In genomic region chr7:99615989-99616358, GRCh38 we compare ENCODE assay signal across 8 cellular contexts. TPM values are rescaled to one million over a fixed set of nuclear protein-coding genes. Genes with fewer than 3 reads are reported as not detected.
DNase-seq lines count a peak whose midpoint lies in the region; ATAC-seq and TF ChIP-seq lines count a peak whose summit lies in the region.

No MANE protein-coding gene starts in this region.

- H3K4me3 Mint-ChIP-seq in activated CD4-positive, alpha-beta T cell treated with anti-CD3 and anti-CD28 coated beads, Interleukin-2, amount 10 ng/mL, durations not matched to agents 24 days and 14 days, result peak overlapping the region; percentile 96
- peak overlapping the region; percentile 92 for H3K4me3 Mint-ChIP-seq in activated T-helper 2 cell treated with anti-CD3 and anti-CD28 coated beads, Interferon-gamma antibody, Interleukin-2, Interleukin-4, amounts not matched to agents 10 μg/mL and 5 μg/mL and 100 μg/mL, durations not matched to agents 14 hours and 24 hours and 36 hours (ENCODE audit: low read depth)

- DNase-seq in activated CD4-positive, alpha-beta T cell treated with anti-CD3 and anti-CD28 coated beads, Interleukin-2, amount 10 ng/mL, durations not matched to agents 24 days and 14 days, result no peak
- DNase-seq in activated CD4-positive, alpha-beta T cell treated with anti-CD3 and anti-CD28 coated beads, Interleukin-2, amount 50 U/mL, for 1 hour, result no peak
- peak; percentile 7 for DNase-seq in activated T-helper 2 cell treated with anti-CD3 and anti-CD28 coated beads, Interferon-gamma antibody, Interleukin-2, Interleukin-4, amounts not matched to agents 10 μg/mL and 5 μg/mL and 100 μg/mL, durations not matched to agents 14 hours and 24 hours and 36 hours (ENCODE audit: low spot score)
- DNase-seq in kidney epithelial cell (ENCODE audit: low read depth), result no peak
- DNase-seq in activated effector memory CD4-positive, alpha-beta T cell treated with Interleukin-2 at 50 U/mL for 16 hours, result no peak

- H3K27ac ChIP-seq in subcutaneous abdominal adipose tissue (ENCODE audit: low read depth, low read length), result peak overlapping the region; percentile 71

- H3K4me1 ChIP-seq in subcutaneous abdominal adipose tissue (ENCODE audit: control insufficient read depth in 5 of 5, insufficient read depth in 5 of 5, low read length in 5 of 5), result peaks cover 0 to 21% (median 15%) of the 10 kb centered on the region in 5 donors

- H3K9me3 Mint-ChIP-seq in activated CD4-positive, alpha-beta T cell treated with anti-CD3 and anti-CD28 coated beads, Interleukin-2, amount 10 ng/mL, durations not matched to agents 24 days and 14 days, result peaks cover 5% of the 10 kb centered on the region
- no peaks in the 10 kb centered on the region for H3K9me3 Mint-ChIP-seq in activated T-helper 2 cell treated with anti-CD3 and anti-CD28 coated beads, Interferon-gamma antibody, Interleukin-2, Interleukin-4, amounts not matched to agents 10 μg/mL and 5 μg/mL and 100 μg/mL, durations not matched to agents 14 hours and 24 hours and 36 hours

- TF ChIP-seq CTCF in kidney epithelial cell (IDR thresholded peaks at IDR 0.05; ENCODE audit: insufficient read depth, low read length, poor library complexity, severe bottlenecking), result no peak

- H3K36me3 Mint-ChIP-seq in activated CD4-positive, alpha-beta T cell treated with anti-CD3 and anti-CD28 coated beads, Interleukin-2, amount 10 ng/mL, durations not matched to agents 24 days and 14 days (ENCODE audit: low read depth), result peaks cover 32% of the 10 kb centered on the region
- peaks cover 35% of the 10 kb centered on the region for H3K36me3 Mint-ChIP-seq in activated T-helper 2 cell treated with anti-CD3 and anti-CD28 coated beads, Interferon-gamma antibody, Interleukin-2, Interleukin-4, amounts not matched to agents 10 μg/mL and 5 μg/mL and 100 μg/mL, durations not matched to agents 14 hours and 24 hours and 36 hours (ENCODE audit: low read depth)

- no peaks in the 10 kb centered on the region for H3K9me3 ChIP-seq in subcutaneous abdominal adipose tissue (ENCODE audit: control insufficient read depth in 5 of 5, low read length in 5 of 5)

- no peak for ATAC-seq in HG03045 (IDR thresholded peaks at IDR 0.05; ENCODE audit: unreplicated experiment)
- no peak for ATAC-seq in HG03025 (IDR thresholded peaks at IDR 0.05; ENCODE audit: low FRiP score, unreplicated experiment)

- H3K36me3 ChIP-seq in kidney epithelial cell (ENCODE audit: control insufficient read depth, insufficient read depth, low read length) (peaks cover 2% of the 10 kb centered on the region), subcutaneous abdominal adipose tissue (ENCODE audit: control insufficient read depth in 5 of 5, insufficient read depth in 5 of 5, low read length in 5 of 5) (peaks cover 7 to 26% (median 25%) of the 10 kb centered on the region in 5 donors)

- peak overlapping the region; percentile 96 for H3K4me3 ChIP-seq in kidney epithelial cell (ENCODE audit: low read depth, low read length)
- peak overlapping the region; percentile 88 to 99 (median 99) for H3K4me3 ChIP-seq in subcutaneous abdominal adipose tissue (ENCODE audit: low read depth in 1 of 5, low read length in 5 of 5)

- no peaks in the 10 kb centered on the region for H3K27me3 ChIP-seq in kidney epithelial cell (ENCODE audit: control insufficient read depth, insufficient read depth, low read length)
- H3K27me3 ChIP-seq in subcutaneous abdominal adipose tissue (ENCODE audit: control insufficient read depth in 5 of 5, insufficient read depth in 4 of 5, low read length in 5 of 5), result no peaks in the 10 kb centered on the region

- intact Hi-C loops in activated CD4-positive, alpha-beta T cell treated with anti-CD3 and anti-CD28 coated beads, Interleukin-2, amount 10 ng/mL, durations not matched to agents 24 days and 14 days (cut with micrococcal nuclease), result loop anchor here (1.0 to 10.0 kb wide), 4 partner anchors 64 to 379 kb away; partner anchors contain the start of genes FAM200A and ZKSCAN5
- intact Hi-C loops in activated T-helper 2 cell treated with anti-CD3 and anti-CD28 coated beads, Interferon-gamma antibody, Interleukin-2, Interleukin-4, amounts not matched to agents 10 μg/mL and 5 μg/mL and 100 μg/mL, durations not matched to agents 14 hours and 24 hours and 36 hours (cut with micrococcal nuclease), result loop anchor here (1.0 to 2.0 kb wide), 2 partner anchors 57 to 116 kb away; partner anchors contain the start of genes ZNF394 and ZNF655

- no peaks in the 10 kb centered on the region for H3K27me3 Mint-ChIP-seq in activated CD4-positive, alpha-beta T cell treated with anti-CD3 and anti-CD28 coated beads, Interleukin-2, amount 10 ng/mL, durations not matched to agents 24 days and 14 days
- peaks cover 4% of the 10 kb centered on the region for H3K27me3 Mint-ChIP-seq in activated T-helper 2 cell treated with anti-CD3 and anti-CD28 coated beads, Interferon-gamma antibody, Interleukin-2, Interleukin-4, amounts not matched to agents 10 μg/mL and 5 μg/mL and 100 μg/mL, durations not matched to agents 14 hours and 24 hours and 36 hours (ENCODE audit: low read depth)

- peak overlapping the region; percentile 97 for H3K27ac Mint-ChIP-seq in activated CD4-positive, alpha-beta T cell treated with anti-CD3 and anti-CD28 coated beads, Interleukin-2, amount 10 ng/mL, durations not matched to agents 24 days and 14 days
- H3K27ac Mint-ChIP-seq in activated T-helper 2 cell treated with anti-CD3 and anti-CD28 coated beads, Interferon-gamma antibody, Interleukin-2, Interleukin-4, amounts not matched to agents 10 μg/mL and 5 μg/mL and 100 μg/mL, durations not matched to agents 14 hours and 24 hours and 36 hours, result peak overlapping the region; percentile 91

- peaks cover 31% of the 10 kb centered on the region for H3K4me1 Mint-ChIP-seq in activated CD4-positive, alpha-beta T cell treated with anti-CD3 and anti-CD28 coated beads, Interleukin-2, amount 10 ng/mL, durations not matched to agents 24 days and 14 days
- peaks cover 33% of the 10 kb centered on the region for H3K4me1 Mint-ChIP-seq in activated T-helper 2 cell treated with anti-CD3 and anti-CD28 coated beads, Interferon-gamma antibody, Interleukin-2, Interleukin-4, amounts not matched to agents 10 μg/mL and 5 μg/mL and 100 μg/mL, durations not matched to agents 14 hours and 24 hours and 36 hours (ENCODE audit: low read depth)

- peak overlapping the region in 2 of 5 donors; percentile 98 to 99 for H3K9ac ChIP-seq in subcutaneous abdominal adipose tissue (ENCODE audit: low read length in 5 of 5)

RNA-seq across cellular contexts. Expression of gene ZSCAN25, which starts 0.8 kb away (rescaled TPM):
- total RNA-seq in activated CD4-positive, alpha-beta T cell treated with anti-CD3 and anti-CD28 coated beads, Interleukin-2, amount 10 ng/mL, durations not matched to agents 24 days and 14 days, result 29.4 and 30.0 TPM in 2 replicates
- 31.2 and 31.7 TPM in 2 replicates for total RNA-seq in activated T-helper 2 cell treated with anti-CD3 and anti-CD28 coated beads, Interferon-gamma antibody, Interleukin-2, Interleukin-4, amounts not matched to agents 10 μg/mL and 5 μg/mL and 100 μg/mL, durations not matched to agents 14 hours and 24 hours and 36 hours
- total RNA-seq in kidney epithelial cell, result 12.9 and 13.1 TPM in 2 replicates

RNA-seq across cellular contexts. Expression of gene TMEM225B, which starts 17.9 kb away (rescaled TPM):
- total RNA-seq in activated CD4-positive, alpha-beta T cell treated with anti-CD3 and anti-CD28 coated beads, Interleukin-2, amount 10 ng/mL, durations not matched to agents 24 days and 14 days, result 0.50 and 0.61 TPM in 2 replicates
- total RNA-seq in activated T-helper 2 cell treated with anti-CD3 and anti-CD28 coated beads, Interferon-gamma antibody, Interleukin-2, Interleukin-4, amounts not matched to agents 10 μg/mL and 5 μg/mL and 100 μg/mL, durations not matched to agents 14 hours and 24 hours and 36 hours, result 1.3 and 1.9 TPM in 2 replicates
- 0.27 TPM in 1 of 2 replicates, not detected in the other for total RNA-seq in kidney epithelial cell

RNA-seq across cellular contexts. Expression of gene ZNF655, which starts 57.5 kb away (rescaled TPM):
- 76.2 and 76.4 TPM in 2 replicates for total RNA-seq in activated CD4-positive, alpha-beta T cell treated with anti-CD3 and anti-CD28 coated beads, Interleukin-2, amount 10 ng/mL, durations not matched to agents 24 days and 14 days
- total RNA-seq in activated T-helper 2 cell treated with anti-CD3 and anti-CD28 coated beads, Interferon-gamma antibody, Interleukin-2, Interleukin-4, amounts not matched to agents 10 μg/mL and 5 μg/mL and 100 μg/mL, durations not matched to agents 14 hours and 24 hours and 36 hours, result 68.3 and 72.8 TPM in 2 replicates
- total RNA-seq in kidney epithelial cell, result 48.0 and 54.4 TPM in 2 replicates
